In the genomic region with DNA sequence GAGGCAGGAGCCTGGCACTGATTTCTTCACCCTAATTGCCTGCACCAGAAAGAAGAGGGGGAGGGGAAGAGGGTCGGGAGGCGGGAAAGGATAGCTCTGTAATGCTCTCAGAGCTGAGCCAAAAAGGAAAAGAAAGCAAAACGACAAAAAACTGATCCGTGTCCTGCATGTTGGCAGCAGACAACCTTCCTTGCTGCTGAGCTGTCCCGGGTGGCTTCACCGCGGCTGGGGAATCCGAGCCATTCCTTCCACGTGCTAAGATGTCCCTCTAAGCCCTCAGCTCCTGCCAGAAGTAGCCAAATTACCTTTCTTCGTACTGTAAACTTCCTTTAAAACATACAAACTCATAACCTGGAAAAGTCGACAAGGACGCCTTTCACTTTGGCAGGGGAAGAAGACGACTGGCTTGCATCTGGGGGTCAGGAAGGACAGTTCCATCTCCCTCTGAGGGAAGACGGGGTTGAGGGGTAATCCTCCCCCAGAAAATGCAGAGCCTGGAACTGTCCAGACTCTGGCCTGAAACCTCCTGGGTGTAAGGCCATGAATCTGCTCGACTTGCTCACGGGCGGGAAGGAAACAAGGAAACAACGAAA, we compare ENCODE assay signal across 11 cellular contexts. TPM values are rescaled to one million over a fixed set of nuclear protein-coding genes. Genes with fewer than 3 reads are reported as not detected.
DNase-seq lines count a peak whose midpoint lies in the region; ATAC-seq, FAIRE-seq and TF ChIP-seq lines count a peak whose summit lies in the region.
"Had no signal": no experiment of that assay in that cellular context is flagged by ENCODE, and none has a peak within 500 bp of the region (broad histone marks: within the 10 kb centered on the region; RNA-seq: fewer than 3 reads in every experiment).

No MANE protein-coding gene starts in this region.

- H3K36me3 ChIP-seq in stomach = no peaks in the 10 kb centered on the region

- no peak for TF ChIP-seq EP300 in stomach (IDR thresholded peaks at IDR 0.05)

- intact Hi-C loops in stomach (cut with DNase I; ENCODE audit: low total_unique reads) = no loop called here

- TF ChIP-seq POLR2A in stomach (IDR thresholded peaks at IDR 0.05) (no peak), GM12892 (IDR thresholded peaks at IDR 0.05; ENCODE audit: low read depth, low read length) (no peak)

- WGBS in stomach, 5 donors = 5 to 23% (median 15%) methylated on average over 18 of the region's 18 CpGs

- H3K27me3 ChIP-seq in stomach = peaks cover 57 to 100% (median 94%) of the 10 kb centered on the region in 3 donors

- peaks cover 70% of the 10 kb centered on the region for H3K27me3 Mint-ChIP-seq in activated T-helper 17 cell treated with anti-CD3 and anti-CD28 coated beads, Interleukin-2, amount 50 U/mL, for 72 hours

- H3K36me3 Mint-ChIP-seq in activated T-helper 17 cell treated with anti-CD3 and anti-CD28 coated beads, Interleukin-2, amount 50 U/mL, for 72 hours (ENCODE audit: low read depth) = peaks cover 5% of the 10 kb centered on the region

- peak overlapping the region; percentile 38 for H3K4me3 Mint-ChIP-seq in activated T-helper 17 cell treated with anti-CD3 and anti-CD28 coated beads, Interleukin-2, amount 50 U/mL, for 72 hours

- no peak overlapping the region for H3K27ac ChIP-seq in stomach

- H3K4me1 ChIP-seq in stomach = peaks cover 42 to 69% (median 58%) of the 10 kb centered on the region in 4 donors

- H3K9me3 Mint-ChIP-seq in activated T-helper 17 cell treated with anti-CD3 and anti-CD28 coated beads, Interleukin-2, amount 50 U/mL, for 72 hours = no peaks in the 10 kb centered on the region

- peaks cover 19% of the 10 kb centered on the region for H3K4me1 Mint-ChIP-seq in activated T-helper 17 cell treated with anti-CD3 and anti-CD28 coated beads, Interleukin-2, amount 50 U/mL, for 72 hours

- FAIRE-seq in GM12892 (lab: Jason Lieb, UNC) = no peak

- peaks cover 0 to 39% (median 13%) of the 10 kb centered on the region in 4 donors for H3K9me3 ChIP-seq in stomach

- DNase-seq in activated CD4-positive, alpha-beta T cell treated with anti-CD3 and anti-CD28 coated beads for 48 hours = peak; percentile 5
- no peak for DNase-seq in activated CD4-positive, alpha-beta T cell treated with anti-CD3 and anti-CD28 coated beads for 1 hour
- DNase-seq in iris pigment epithelial cell (ENCODE audit: low read depth) = peak; percentile 17
- DNase-seq in stomach = no peak
- no peak for DNase-seq in GM12892 (ENCODE audit: insufficient read length)
- DNase-seq in stimulated activated CD4-positive, alpha-beta T cell treated with anti-CD3 and anti-CD28 coated beads, Interleukin-2, amount 100 ng/mL, for 48 hours = no peak
- DNase-seq: anterior cingulate cortex had no signal

- no peak overlapping the region for H3K27ac Mint-ChIP-seq in activated T-helper 17 cell treated with anti-CD3 and anti-CD28 coated beads, Interleukin-2, amount 50 U/mL, for 72 hours

- TF ChIP-seq CTCF in stomach (IDR thresholded peaks at IDR 0.05) = no peak

- peak overlapping the region in 3 of 4 donors; percentile 10 to 38 (median 28) for H3K4me3 ChIP-seq in stomach
- H3K4me3 ChIP-seq: lung had no signal

- ATAC-seq in activated T-helper 17 cell treated with anti-CD3 and anti-CD28 coated beads, Interleukin-2, amount 50 U/mL, for 72 hours (replicated peaks) = no peak
- no peak for ATAC-seq in activated CD4-positive, CD25-positive, alpha-beta regulatory T cell treated with anti-CD3 and anti-CD28 coated beads, Interleukin-2, amount 50 U/mL, for 24 hours

RNA-seq across cellular contexts. Expression of gene OTX1, which starts 7.6 kb away (rescaled TPM):
- not detected for total RNA-seq in activated T-helper 17 cell treated with anti-CD3 and anti-CD28 coated beads, Interleukin-2, amount 50 U/mL, for 72 hours
- total RNA-seq in stomach = not detected
- under 1 TPM in 2 of 3 donors, not detected in 1; 0.10 to 0.25 TPM for polyA plus RNA-seq in stomach
- polyA plus RNA-seq in GM12892 (2012; ENCODE audit: missing spikeins) = 0.32 TPM
- polyA plus RNA-seq: AG04450 had no signal

Comparison
In these comparisons a context has a peak if more than half of its experiments do, and no peak if none do; other contexts are left out.
1. DNase-seq: peak in activated CD4-positive, alpha-beta T cell treated with anti-CD3 and anti-CD28 coated beads for 48 hours (single experiment) and iris pigment epithelial cell (single experiment); none in activated CD4-positive, alpha-beta T cell treated with anti-CD3 and anti-CD28 coated beads for 1 hour (single experiment), stomach (single experiment), GM12892 (single experiment) and stimulated activated CD4-positive, alpha-beta T cell treated with anti-CD3 and anti-CD28 coated beads, Interleukin-2, amount 100 ng/mL, for 48 hours (0 of 2).